24 cellular contexts compared by ENCODE assay signal in the genomic region with DNA sequence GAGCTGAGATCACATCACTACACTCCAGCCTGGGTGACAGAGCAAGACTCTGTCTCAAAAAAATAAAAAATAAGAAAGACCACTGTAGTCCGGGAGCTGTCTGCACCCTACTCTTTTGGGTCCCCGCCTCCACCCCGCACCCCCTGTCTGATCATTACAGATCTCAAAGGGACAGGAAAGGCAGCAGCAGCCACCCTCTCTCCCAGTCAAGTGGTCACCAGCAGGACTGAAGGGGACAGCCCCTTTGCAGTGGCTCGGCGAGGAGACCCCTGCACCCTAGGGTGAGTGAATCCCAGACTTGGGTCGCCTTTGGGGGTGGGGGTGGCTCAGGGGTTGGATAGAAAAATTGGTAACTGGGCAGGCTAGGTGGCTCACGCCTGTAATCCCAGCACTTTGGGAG. TPM values are rescaled to one million over a fixed set of nuclear protein-coding genes. Genes with fewer than 3 reads are reported as not detected.
DNase-seq lines count a peak whose midpoint lies in the region; ATAC-seq, FAIRE-seq and TF ChIP-seq lines count a peak whose summit lies in the region.
"Had no signal": no experiment of that assay in that cellular context is flagged by ENCODE, and none has a peak within 500 bp of the region (broad histone marks: within the 10 kb centered on the region; RNA-seq: fewer than 3 reads in every experiment).

No MANE protein-coding gene starts in this region.

- H4K20me1 ChIP-seq in K562 (replicated peaks; ENCODE audit: control insufficient read depth, insufficient read depth, low read length) (no peaks in the 10 kb centered on the region), osteoblast (ENCODE audit: insufficient read depth, low read length) (no peaks in the 10 kb centered on the region)

- no peaks in the 10 kb centered on the region for H3K36me3 ChIP-seq in K562 (ENCODE audit: control insufficient read depth, insufficient read depth, low read length)
- no peaks in the 10 kb centered on the region for H3K36me3 ChIP-seq in osteoblast (ENCODE audit: insufficient read depth, low read length)
- H3K36me3 ChIP-seq: BLaER1 treated with 17β-estradiol and CSF1 and Interleukin-3, amounts not matched to agents 10 nM and 100 nM had no signal

- intact Hi-C loops in K562 (cut with micrococcal nuclease) = no loop called here

- no peak for TF ChIP-seq CTCF in K562 (IDR thresholded peaks at IDR 0.05 in 2 of 3, conservative IDR thresholded peaks at IDR 0.05 in 1 of 3; ENCODE audit: insufficient read depth in 2 of 3, low read depth in 1 of 3, low read length in 3 of 3)
- no peak for TF ChIP-seq CTCF in osteoblast (IDR thresholded peaks at IDR 0.05; ENCODE audit: extremely low read depth, low read depth, low read length)

- no peak for TF ChIP-seq RAD21 in K562 (CRISPR knock-in tag; conservative IDR thresholded peaks at IDR 0.05 in 1 of 2, IDR thresholded peaks at IDR 0.05 in 1 of 2)

- no TSS peak for BruUV-seq in K562 (replicated peaks; lab: Mats Ljungman, UMichigan)

- H3K4me2 ChIP-seq in K562 (ENCODE audit: insufficient read depth, low read length) (peak overlapping the region; percentile 76; the same call in 1 of the 2 replicates), osteoblast (ENCODE audit: insufficient read depth, low read length) (no peak overlapping the region)
- H3K4me2 ChIP-seq: A549; BLaER1 treated with 17β-estradiol and CSF1 and Interleukin-3, amounts not matched to agents 10 nM and 100 nM had no signal

- no peak overlapping the region for H3K27ac ChIP-seq in K562 (ENCODE audit: extremely low read depth, low read depth, low read length)
- H3K27ac ChIP-seq in osteoblast (ENCODE audit: low read depth, low read length) = no peak overlapping the region
- H3K27ac ChIP-seq: 22Rv1; A549; BLaER1 treated with 17β-estradiol and CSF1 and Interleukin-3, amounts not matched to agents 10 nM and 100 nM; C4-2B had no signal

- in situ Hi-C loops in K562 (cut with MboI) = no loop called here

- H3K4me1 ChIP-seq in K562 (replicated peaks in 1 of 2; ENCODE audit: control insufficient read depth in 2 of 2, insufficient read depth in 2 of 2, low read length in 2 of 2) = peaks cover 48 to 57% of the 10 kb centered on the region in 2 experiments
- H3K4me1 ChIP-seq in osteoblast (ENCODE audit: insufficient read depth, low read length) = no peaks in the 10 kb centered on the region

- POLR2A ChIA-PET in K562 (lab: Yijun Ruan, JAX) = interaction anchor here (1.0 to 2.0 kb wide), 5 partner anchors 9 to 40 kb away, joined by 3 to 14 read pairs (median 5); no protein-coding TSS in a partner anchor

- H3K27me3 ChIP-seq in K562 (ENCODE audit: control insufficient read depth in 2 of 2, insufficient read depth in 2 of 2, low read length in 2 of 2) (no peaks in the 10 kb centered on the region), osteoblast (ENCODE audit: insufficient read depth, low read length) (peaks cover 62% of the 10 kb centered on the region)

- H3K79me2 ChIP-seq in K562 (ENCODE audit: control insufficient read depth, insufficient read depth, low read length) = no peaks in the 10 kb centered on the region
- H3K79me2 ChIP-seq in osteoblast (ENCODE audit: insufficient read depth, low read length) = no peaks in the 10 kb centered on the region

- H3K9me3 ChIP-seq in K562 (replicated peaks; ENCODE audit: control insufficient read depth, insufficient read depth, low read depth, low read length) (no peaks in the 10 kb centered on the region), osteoblast (ENCODE audit: low read depth, low read length) (no peaks in the 10 kb centered on the region)
- H3K9me3 ChIP-seq: A549; BLaER1 treated with 17β-estradiol and CSF1 and Interleukin-3, amounts not matched to agents 10 nM and 100 nM; Caco-2 had no signal

- TF ChIP-seq POLR2A in K562 (conservative IDR thresholded peaks at IDR 0.05) = no peak

- peak overlapping the region in 1 of 2 experiments; percentile 15; a peak in 2 of 4 replicates for H3K9ac ChIP-seq in K562 (ENCODE audit: insufficient read depth in 1 of 2, low read depth in 2 of 2, low read length in 2 of 2)
- H3K9ac ChIP-seq: BLaER1 treated with 17β-estradiol and CSF1 and Interleukin-3, amounts not matched to agents 10 nM and 100 nM had no signal

- TF ChIP-seq EP300 in K562 (IDR thresholded peaks at IDR 0.05; ENCODE audit: low read length) = no peak

- H3K4me3 ChIP-seq in K562 = no peak overlapping the region
- no peak overlapping the region for H3K4me3 ChIP-seq in osteoblast (ENCODE audit: insufficient read depth, low read length)
- H3K4me3 ChIP-seq: A549; BLaER1 treated with 17β-estradiol and CSF1 and Interleukin-3, amounts not matched to agents 10 nM and 100 nM had no signal

- no peak for FAIRE-seq in K562 (lab: Jason Lieb, UNC)
- FAIRE-seq: A549, G401.6, GM12891, GM18507, GM19239 had no signal

- H2AFZ ChIP-seq in K562 (ENCODE audit: low read depth, low read length) (peak overlapping the region; percentile 84), osteoblast (ENCODE audit: low read length) (no peak overlapping the region)

- CTCF ChIA-PET in K562 (lab: Yijun Ruan, JAX; ENCODE audit: low intra/inter-chr PET ratio) = no interaction called here

- WGBS in K562 (ENCODE audit: insufficient coverage, low coverage, missing lambda C conversion rate) = 63% methylated on average over 7 of the region's 7 CpGs

- ATAC-seq in K562 = no peak
- no peak for ATAC-seq in HG02642 (IDR thresholded peaks at IDR 0.05; ENCODE audit: poor library complexity, unreplicated experiment)
- ATAC-seq in activated CD4-positive, CD25-positive, alpha-beta regulatory T cell treated with anti-CD3 and anti-CD28 coated beads, Interleukin-2, amount 50 U/mL, for 24 hours = no peak
- ATAC-seq: CD8-positive, alpha-beta T cell had no signal

- no peaks in the 10 kb centered on the region for H3K9me1 ChIP-seq in K562 (ENCODE audit: control insufficient read depth, insufficient read depth, low read length)

- DNase-seq in activated effector memory CD4-positive, alpha-beta T cell treated with anti-CD3 and anti-CD28 coated beads, Interleukin-2, amount 50 U/mL, for 16 hours = peak; percentile 59
- DNase-seq in activated effector memory CD4-positive, alpha-beta T cell treated with Interleukin-2 at 50 U/mL for 16 hours = no peak
- DNase-seq in K562 (ENCODE audit: extremely low read depth in 1 of 4, low spot score in 3 of 4) = no peak
- DNase-seq in osteoblast (ENCODE audit: insufficient read length, low spot score, missing footprints) = peak; percentile 59
- DNase-seq in NCI-H128 (lab: John Stamatoyannopoulos, UW; ENCODE audit: unreplicated experiment) = no peak
- DNase-seq: AML-193; Caco-2; Calu3; CD4-positive, alpha-beta T cell; CD8-positive, alpha-beta T cell; DMS79 treated with DMSO at 0.1 percent for 48 hours; GF-D8 had no signal

RNA-seq across cellular contexts. Expression of a gene that starts 12.5 kb away (rescaled TPM):
- 1.2 and 3.6 TPM in 2 replicates for total RNA-seq in K562 (2011; cell fraction: chromatin; rRNA removed; ENCODE audit: low replicate concordance)
- total RNA-seq in K562 (2011; cell fraction: nucleolus; rRNA removed) = 2.8 TPM in 2 replicates
- 1.5 and 2.7 TPM in 2 replicates for total RNA-seq in K562 (2011; cell fraction: nucleoplasm; rRNA removed)
- total RNA-seq in K562 (2014; rRNA removed) (1.4 and 5.2 TPM in 2 replicates), K562 (2014; rRNA removed; fragmentation: Illumina TruSeq; extraction: Trizol) (0.22 and 0.33 TPM in 2 replicates), K562 (2015; rRNA removed; fragmentation: Illumina TruSeq; extraction: Trizol) (0.72 and 0.98 TPM in 2 replicates), K562 (2021) (4.7 and 6.2 TPM in 2 replicates), osteoblast (under 0.01 TPM in 1 of 2 replicates, not detected in the other)
- polyA plus RNA-seq in K562 (2011; rRNA removed) (1.4 and 2.9 TPM in 2 replicates), K562 (2014; fragmentation: Illumina TruSeq; extraction: Trizol) (0.25 and 1.1 TPM in 2 replicates), K562 (2014; fragmentation: Nextera tagmentation; extraction: Ambion mirVana) (under 1 TPM; 0.01 to 0.04 TPM), K562 (2014; rRNA removed) (1.3 and 3.2 TPM in 2 replicates)
- 4.5 and 7.9 TPM in 2 replicates for polyA plus RNA-seq in K562 (2011; cell fraction: cytosol; rRNA removed)
- 2.2 and 3.5 TPM in 2 replicates for polyA plus RNA-seq in K562 (2011; cell fraction: nucleus; rRNA removed)
- 2.7 and 5.0 TPM in 2 replicates for polyA plus RNA-seq in K562 (2012)
- 1.2 and 1.5 TPM in 2 replicates for polyA minus RNA-seq in K562 (2011; rRNA and poly(A)+ RNA removed)
- polyA minus RNA-seq in K562 (2011; cell fraction: cytosol; rRNA and poly(A)+ RNA removed) = 3.6 and 4.8 TPM in 2 replicates
- polyA minus RNA-seq in K562 (2011; cell fraction: nucleus; rRNA and poly(A)+ RNA removed) = 2.2 and 2.4 TPM in 2 replicates
- total RNA-seq: A172; B cell; Caco-2; Calu3; CD4-positive, alpha-beta T cell; CD8-positive, alpha-beta T cell had no signal

RNA-seq across cellular contexts. Expression of a gene that starts 21.6 kb away (rescaled TPM):
- 16.5 and 44.8 TPM in 2 replicates for total RNA-seq in K562 (2011; cell fraction: chromatin; rRNA removed; ENCODE audit: low replicate concordance)
- 48.6 and 53.7 TPM in 2 replicates for total RNA-seq in K562 (2011; cell fraction: nucleolus; rRNA removed)
- 28.2 and 35.4 TPM in 2 replicates for total RNA-seq in K562 (2011; cell fraction: nucleoplasm; rRNA removed)
- total RNA-seq in K562 (2014; rRNA removed) (150 and 197 TPM in 2 replicates), K562 (2014; rRNA removed; fragmentation: Illumina TruSeq; extraction: Trizol) (4.1 and 5.8 TPM in 2 replicates), K562 (2015; rRNA removed; fragmentation: Illumina TruSeq; extraction: Trizol) (38.5 and 40.5 TPM in 2 replicates), K562 (2021) (145 and 149 TPM in 2 replicates), osteoblast (15.9 and 21.5 TPM in 2 replicates)
- polyA plus RNA-seq in K562 (2011; rRNA removed) (38.0 and 40.1 TPM in 2 replicates), K562 (2014; fragmentation: Illumina TruSeq; extraction: Trizol) (28.1 and 97.0 TPM in 2 replicates), K562 (2014; fragmentation: Nextera tagmentation; extraction: Ambion mirVana) (10 to 100 TPM in 1 of 2 experiments, 1 to 10 TPM in 1; 6.6 to 19.4 TPM), K562 (2014; rRNA removed) (213 and 234 TPM in 2 replicates)
- 63.8 and 189 TPM in 2 replicates for polyA plus RNA-seq in K562 (2011; cell fraction: cytosol; rRNA removed)
- polyA plus RNA-seq in K562 (2011; cell fraction: nucleus; rRNA removed) = 31.4 and 62.8 TPM in 2 replicates
- 66.3 and 130 TPM in 2 replicates for polyA plus RNA-seq in K562 (2012)
- polyA minus RNA-seq in K562 (2011; rRNA and poly(A)+ RNA removed) = 7.0 and 9.2 TPM in 2 replicates
- polyA minus RNA-seq in K562 (2011; cell fraction: cytosol; rRNA and poly(A)+ RNA removed) = 24.4 and 37.9 TPM in 2 replicates
- 10.2 and 13.8 TPM in 2 replicates for polyA minus RNA-seq in K562 (2011; cell fraction: nucleus; rRNA and poly(A)+ RNA removed)

RNA-seq across cellular contexts. Expression of a gene that starts 53.6 kb away (rescaled TPM):
- total RNA-seq in K562 (2011; cell fraction: chromatin; rRNA removed; ENCODE audit: low replicate concordance) = 23.6 and 51.1 TPM in 2 replicates
- total RNA-seq in K562 (2011; cell fraction: nucleolus; rRNA removed) = 35.1 and 37.9 TPM in 2 replicates
- 17.8 and 21.5 TPM in 2 replicates for total RNA-seq in K562 (2011; cell fraction: nucleoplasm; rRNA removed)
- 25.6 and 25.9 TPM in 2 replicates for total RNA-seq in K562 (2014; rRNA removed)
- total RNA-seq in K562 (2014; rRNA removed; fragmentation: Illumina TruSeq; extraction: Trizol) = 12.2 and 13.1 TPM in 2 replicates
- total RNA-seq in K562 (2015; rRNA removed; fragmentation: Illumina TruSeq; extraction: Trizol) = 16.0 and 16.1 TPM in 2 replicates
- 23.3 and 27.4 TPM in 2 replicates for total RNA-seq in K562 (2021)
- polyA plus RNA-seq in K562 (2011; rRNA removed) = 11.5 and 15.2 TPM in 2 replicates
- 9.5 and 28.8 TPM in 2 replicates for polyA plus RNA-seq in K562 (2011; cell fraction: cytosol; rRNA removed)
- 18.6 and 37.6 TPM in 2 replicates for polyA plus RNA-seq in K562 (2011; cell fraction: nucleus; rRNA removed)
- 13.2 and 16.4 TPM in 2 replicates for polyA plus RNA-seq in K562 (2012)
- polyA plus RNA-seq in K562 (2014; fragmentation: Illumina TruSeq; extraction: Trizol) = 12.7 and 15.6 TPM in 2 replicates
- polyA plus RNA-seq in K562 (2014; fragmentation: Nextera tagmentation; extraction: Ambion mirVana) = 1 to 10 TPM; 1.9 to 2.7 TPM
- 25.7 and 25.8 TPM in 2 replicates for polyA plus RNA-seq in K562 (2014; rRNA removed)
- 4.2 and 6.4 TPM in 2 replicates for polyA minus RNA-seq in K562 (2011; rRNA and poly(A)+ RNA removed)
- 10.2 and 11.2 TPM in 2 replicates for polyA minus RNA-seq in K562 (2011; cell fraction: cytosol; rRNA and poly(A)+ RNA removed)
- polyA minus RNA-seq in K562 (2011; cell fraction: nucleus; rRNA and poly(A)+ RNA removed) = 10.5 and 11.0 TPM in 2 replicates
- total RNA-seq in osteoblast = 15.9 and 22.4 TPM in 2 replicates

Comparison
In these comparisons a context has a peak if more than half of its experiments do, and no peak if none do; other contexts are left out.
1. DNase-seq: peak in activated effector memory CD4-positive, alpha-beta T cell treated with anti-CD3 and anti-CD28 coated beads, Interleukin-2, amount 50 U/mL, for 16 hours (single experiment) and osteoblast (single experiment); none in activated effector memory CD4-positive, alpha-beta T cell treated with Interleukin-2 at 50 U/mL for 16 hours (single experiment), K562 (0 of 4) and NCI-H128 (single experiment).